15 cellular contexts compared by ENCODE assay signal in genomic region chr1:19101244-19101643, GRCh38.
"Had no signal": no experiment of that assay in that cellular context is flagged by ENCODE, and none has a peak within 500 bp of the region (broad histone marks: within the 10 kb centered on the region; RNA-seq: fewer than 3 reads in every experiment).

No MANE protein-coding gene starts in this region.

- H3K4me3 ChIP-seq: ascending aorta, breast epithelium, hepatocyte, left ventricle myocardium inferior, right atrium auricular region, spleen, stomach had no signal

- H3K27ac ChIP-seq: ascending aorta, breast epithelium, hepatocyte, left ventricle myocardium inferior, right atrium auricular region, spleen, stomach had no signal

- H3K9me3 ChIP-seq: ascending aorta, breast epithelium, left ventricle myocardium inferior, right atrium auricular region, spleen, stomach had no signal

- H2AFZ ChIP-seq: hepatocyte had no signal

- H3K27me3 ChIP-seq: ascending aorta, breast epithelium, hepatocyte, right atrium auricular region, spleen, stomach had no signal

- H3K4me2 ChIP-seq: hepatocyte had no signal

- H3K4me1 ChIP-seq: ascending aorta, breast epithelium, right atrium auricular region had no signal

- DNase-seq: activated CD4-positive, alpha-beta T cell treated with anti-CD3 and anti-CD28 coated beads, Interleukin-2, amount 50 U/mL, for 1 hour; activated naive CD4-positive, alpha-beta T cell treated with Interleukin-2 at 50 U/mL for 16 hours; activated T-cell treated with anti-CD3 and anti-CD28 coated beads for 4 hours; cerebellar nuclear complex; effector memory CD4-positive, alpha-beta T cell; left ventricle myocardium inferior; nucleus accumbens; spleen; stimulated activated CD4-positive, alpha-beta T cell treated with anti-CD3 and anti-CD28 coated beads, Interleukin-2, amount 100 ng/mL, for 24 hours; stomach; SW 1271 had no signal
